In the genomic region with DNA sequence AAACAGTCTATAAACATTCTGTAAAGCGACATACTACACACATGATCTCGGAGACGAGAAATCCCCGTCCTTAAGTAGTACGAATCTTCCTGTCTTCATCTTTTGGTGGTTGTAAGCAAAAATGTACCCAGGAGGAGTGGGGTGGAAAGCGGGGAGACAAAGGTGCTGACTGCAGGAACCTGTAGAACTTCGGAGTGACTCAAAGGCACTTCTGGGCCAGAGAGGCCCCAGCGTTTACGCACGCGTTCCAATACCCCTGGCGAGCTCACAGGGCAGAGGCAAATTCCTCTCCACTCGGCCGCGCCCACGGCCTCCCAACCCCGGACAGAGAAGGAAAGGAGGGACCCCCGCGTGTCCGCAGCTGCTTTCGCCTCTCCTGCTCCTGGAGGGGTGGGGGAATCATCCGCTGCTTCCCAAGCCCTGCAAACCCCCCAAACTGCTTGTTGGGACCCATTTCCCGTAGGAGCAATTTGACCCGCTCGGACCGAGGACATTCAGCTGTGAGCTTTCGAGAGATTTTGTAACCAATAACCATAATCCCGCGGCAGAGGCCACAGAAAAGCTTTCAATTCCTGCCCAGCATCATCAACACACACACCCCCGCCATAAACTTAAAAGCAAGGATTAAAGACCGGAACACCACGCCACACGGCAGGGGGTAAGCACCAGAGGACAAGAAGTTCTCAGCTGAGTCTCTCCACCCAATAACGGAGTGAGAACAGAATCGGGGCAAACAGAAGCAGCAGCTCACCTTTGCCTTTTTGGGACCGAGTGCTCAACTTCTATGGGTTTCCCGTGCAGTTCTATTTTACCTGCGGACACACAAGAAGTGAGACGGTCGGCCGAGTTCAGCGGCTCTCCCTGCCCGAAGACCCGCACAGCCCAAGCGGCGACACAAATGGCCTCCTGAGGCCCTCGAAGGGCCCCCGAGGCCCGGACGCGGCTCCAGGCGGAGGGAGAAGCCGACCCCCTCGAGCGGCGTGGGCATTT, we compare ENCODE assay signal across 1 cellular context.
TF ChIP-seq lines count a peak whose summit lies in the region.

No MANE protein-coding gene starts in this region.

TF ChIP-seq in HepG2, 621 proteins besides CTCF, POLR2A, EP300 and RAD21 (continued from another document and continues in another):
- TF ChIP-seq, protein P1, sequence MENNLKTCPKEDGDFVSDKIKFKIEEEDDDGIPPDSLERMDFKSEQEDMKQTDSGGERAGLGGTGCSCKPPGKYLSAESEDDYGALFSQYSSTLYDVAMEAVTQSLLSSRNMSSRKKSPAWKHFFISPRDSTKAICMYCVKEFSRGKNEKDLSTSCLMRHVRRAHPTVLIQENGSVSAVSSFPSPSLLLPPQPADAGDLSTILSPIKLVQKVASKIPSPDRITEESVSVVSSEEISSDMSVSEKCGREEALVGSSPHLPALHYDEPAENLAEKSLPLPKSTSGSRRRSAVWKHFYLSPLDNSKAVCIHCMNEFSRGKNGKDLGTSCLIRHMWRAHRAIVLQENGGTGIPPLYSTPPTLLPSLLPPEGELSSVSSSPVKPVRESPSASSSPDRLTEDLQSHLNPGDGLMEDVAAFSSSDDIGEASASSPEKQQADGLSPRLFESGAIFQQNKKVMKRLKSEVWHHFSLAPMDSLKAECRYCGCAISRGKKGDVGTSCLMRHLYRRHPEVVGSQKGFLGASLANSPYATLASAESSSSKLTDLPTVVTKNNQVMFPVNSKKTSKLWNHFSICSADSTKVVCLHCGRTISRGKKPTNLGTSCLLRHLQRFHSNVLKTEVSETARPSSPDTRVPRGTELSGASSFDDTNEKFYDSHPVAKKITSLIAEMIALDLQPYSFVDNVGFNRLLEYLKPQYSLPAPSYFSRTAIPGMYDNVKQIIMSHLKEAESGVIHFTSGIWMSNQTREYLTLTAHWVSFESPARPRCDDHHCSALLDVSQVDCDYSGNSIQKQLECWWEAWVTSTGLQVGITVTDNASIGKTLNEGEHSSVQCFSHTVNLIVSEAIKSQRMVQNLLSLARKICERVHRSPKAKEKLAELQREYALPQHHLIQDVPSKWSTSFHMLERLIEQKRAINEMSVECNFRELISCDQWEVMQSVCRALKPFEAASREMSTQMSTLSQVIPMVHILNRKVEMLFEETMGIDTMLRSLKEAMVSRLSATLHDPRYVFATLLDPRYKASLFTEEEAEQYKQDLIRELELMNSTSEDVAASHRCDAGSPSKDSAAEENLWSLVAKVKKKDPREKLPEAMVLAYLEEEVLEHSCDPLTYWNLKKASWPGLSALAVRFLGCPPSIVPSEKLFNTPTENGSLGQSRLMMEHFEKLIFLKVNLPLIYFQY (CRISPR knock-in tag; IDR thresholded peaks at IDR 0.05; ENCODE audit: borderline replicate concordance): peak; percentile 44
- TF ChIP-seq REPIN1 (CRISPR knock-in tag; IDR thresholded peaks at IDR 0.05; ENCODE audit: borderline replicate concordance, low read depth) (peak; percentile 34; the same call in 1 of the 2 replicates), KLF6 (CRISPR knock-in tag; IDR thresholded peaks at IDR 0.05) (0 out of 2 replicates have a peak, but pooled peaks have one; percentile 26), MXI1 (IDR thresholded peaks at IDR 0.05; ENCODE audit: borderline replicate concordance, low read depth, low read length) (peak; percentile 46; the same call in 1 of the 3 replicates), WIZ (CRISPR knock-in tag; IDR thresholded peaks at IDR 0.05) (no peak), MYNN (CRISPR knock-in tag; IDR thresholded peaks at IDR 0.05; ENCODE audit: low read depth) (no peak), ESRRA (CRISPR knock-in tag; IDR thresholded peaks at IDR 0.05; ENCODE audit: low read depth) (0 out of 2 replicates have a peak, but pooled peaks have one; percentile 25), KLF16 (CRISPR knock-in tag; IDR thresholded peaks at IDR 0.05) (0 out of 4 replicates have a peak, but pooled peaks of 1 of the 2 experiments have one; percentile 16), BHLHE40 (IDR thresholded peaks at IDR 0.05; ENCODE audit: low read length) (0 out of 2 replicates have a peak, but pooled peaks have one; percentile 33), KDM6A (CRISPR knock-in tag; IDR thresholded peaks at IDR 0.05; ENCODE audit: low read depth) (no peak), FOXA3 (CRISPR knock-in tag; IDR thresholded peaks at IDR 0.05) (no peak), PAX8 (CRISPR knock-in tag; IDR thresholded peaks at IDR 0.05; ENCODE audit: borderline replicate concordance) (no peak), ZNF768 (CRISPR knock-in tag; IDR thresholded peaks at IDR 0.05) (peak; percentile 36; the same call in 1 of the 2 replicates), IKZF4 (CRISPR knock-in tag; IDR thresholded peaks at IDR 0.05; ENCODE audit: borderline replicate concordance, low read depth, not compliant biosample characterization) (peak; percentile 8), HMG20B (CRISPR knock-in tag; conservative IDR thresholded peaks at IDR 0.05) (no peak), YEATS4 (CRISPR knock-in tag; IDR thresholded peaks at IDR 0.05; ENCODE audit: borderline replicate concordance) (no peak; the same call in 1 of the 2 replicates), ZNF382 (CRISPR knock-in tag; IDR thresholded peaks at IDR 0.05; ENCODE audit: borderline replicate concordance) (no peak), DMAP1 (CRISPR knock-in tag; IDR thresholded peaks at IDR 0.05) (0 out of 2 replicates have a peak, but pooled peaks have one; percentile 32), NFKB2 (CRISPR knock-in tag; IDR thresholded peaks at IDR 0.05; ENCODE audit: borderline replicate concordance) (0 out of 2 replicates have a peak, but pooled peaks have one; percentile 8), ZNF205 (CRISPR knock-in tag; IDR thresholded peaks at IDR 0.05) (no peak), RFXAP (CRISPR knock-in tag; IDR thresholded peaks at IDR 0.05; ENCODE audit: borderline replicate concordance) (no peak), SUZ12 (IDR thresholded peaks at IDR 0.05; ENCODE audit: low read depth, low read length) (no peak), DNMT3B (CRISPR knock-in tag; conservative IDR thresholded peaks at IDR 0.05) (no peak), TAF15 (IDR thresholded peaks at IDR 0.05; ENCODE audit: low read depth, low read length, poor library complexity, severe bottlenecking) (no peak), CCDC6 (CRISPR knock-in tag; IDR thresholded peaks at IDR 0.05) (peak; percentile 46; the same call in 1 of the 2 replicates)
- TF ChIP-seq, protein P2, sequence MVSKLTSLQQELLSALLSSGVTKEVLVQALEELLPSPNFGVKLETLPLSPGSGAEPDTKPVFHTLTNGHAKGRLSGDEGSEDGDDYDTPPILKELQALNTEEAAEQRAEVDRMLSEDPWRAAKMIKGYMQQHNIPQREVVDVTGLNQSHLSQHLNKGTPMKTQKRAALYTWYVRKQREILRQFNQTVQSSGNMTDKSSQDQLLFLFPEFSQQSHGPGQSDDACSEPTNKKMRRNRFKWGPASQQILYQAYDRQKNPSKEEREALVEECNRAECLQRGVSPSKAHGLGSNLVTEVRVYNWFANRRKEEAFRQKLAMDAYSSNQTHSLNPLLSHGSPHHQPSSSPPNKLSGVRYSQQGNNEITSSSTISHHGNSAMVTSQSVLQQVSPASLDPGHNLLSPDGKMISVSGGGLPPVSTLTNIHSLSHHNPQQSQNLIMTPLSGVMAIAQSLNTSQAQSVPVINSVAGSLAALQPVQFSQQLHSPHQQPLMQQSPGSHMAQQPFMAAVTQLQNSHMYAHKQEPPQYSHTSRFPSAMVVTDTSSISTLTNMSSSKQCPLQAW (CRISPR knock-in tag; IDR thresholded peaks at IDR 0.05): 0 out of 2 replicates have a peak, but pooled peaks have one; percentile 38
- TF ChIP-seq, protein P3, sequence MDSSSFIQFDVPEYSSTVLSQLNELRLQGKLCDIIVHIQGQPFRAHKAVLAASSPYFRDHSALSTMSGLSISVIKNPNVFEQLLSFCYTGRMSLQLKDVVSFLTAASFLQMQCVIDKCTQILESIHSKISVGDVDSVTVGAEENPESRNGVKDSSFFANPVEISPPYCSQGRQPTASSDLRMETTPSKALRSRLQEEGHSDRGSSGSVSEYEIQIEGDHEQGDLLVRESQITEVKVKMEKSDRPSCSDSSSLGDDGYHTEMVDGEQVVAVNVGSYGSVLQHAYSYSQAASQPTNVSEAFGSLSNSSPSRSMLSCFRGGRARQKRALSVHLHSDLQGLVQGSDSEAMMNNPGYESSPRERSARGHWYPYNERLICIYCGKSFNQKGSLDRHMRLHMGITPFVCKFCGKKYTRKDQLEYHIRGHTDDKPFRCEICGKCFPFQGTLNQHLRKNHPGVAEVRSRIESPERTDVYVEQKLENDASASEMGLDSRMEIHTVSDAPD (CRISPR knock-in tag; IDR thresholded peaks at IDR 0.05): no peak
- TF ChIP-seq, protein P4, sequence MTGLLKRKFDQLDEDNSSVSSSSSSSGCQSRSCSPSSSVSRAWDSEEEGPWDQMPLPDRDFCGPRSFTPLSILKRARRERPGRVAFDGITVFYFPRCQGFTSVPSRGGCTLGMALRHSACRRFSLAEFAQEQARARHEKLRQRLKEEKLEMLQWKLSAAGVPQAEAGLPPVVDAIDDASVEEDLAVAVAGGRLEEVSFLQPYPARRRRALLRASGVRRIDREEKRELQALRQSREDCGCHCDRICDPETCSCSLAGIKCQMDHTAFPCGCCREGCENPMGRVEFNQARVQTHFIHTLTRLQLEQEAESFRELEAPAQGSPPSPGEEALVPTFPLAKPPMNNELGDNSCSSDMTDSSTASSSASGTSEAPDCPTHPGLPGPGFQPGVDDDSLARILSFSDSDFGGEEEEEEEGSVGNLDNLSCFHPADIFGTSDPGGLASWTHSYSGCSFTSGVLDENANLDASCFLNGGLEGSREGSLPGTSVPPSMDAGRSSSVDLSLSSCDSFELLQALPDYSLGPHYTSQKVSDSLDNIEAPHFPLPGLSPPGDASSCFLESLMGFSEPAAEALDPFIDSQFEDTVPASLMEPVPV (CRISPR knock-in tag; IDR thresholded peaks at IDR 0.05): no peak
- TF ChIP-seq, protein P5, sequence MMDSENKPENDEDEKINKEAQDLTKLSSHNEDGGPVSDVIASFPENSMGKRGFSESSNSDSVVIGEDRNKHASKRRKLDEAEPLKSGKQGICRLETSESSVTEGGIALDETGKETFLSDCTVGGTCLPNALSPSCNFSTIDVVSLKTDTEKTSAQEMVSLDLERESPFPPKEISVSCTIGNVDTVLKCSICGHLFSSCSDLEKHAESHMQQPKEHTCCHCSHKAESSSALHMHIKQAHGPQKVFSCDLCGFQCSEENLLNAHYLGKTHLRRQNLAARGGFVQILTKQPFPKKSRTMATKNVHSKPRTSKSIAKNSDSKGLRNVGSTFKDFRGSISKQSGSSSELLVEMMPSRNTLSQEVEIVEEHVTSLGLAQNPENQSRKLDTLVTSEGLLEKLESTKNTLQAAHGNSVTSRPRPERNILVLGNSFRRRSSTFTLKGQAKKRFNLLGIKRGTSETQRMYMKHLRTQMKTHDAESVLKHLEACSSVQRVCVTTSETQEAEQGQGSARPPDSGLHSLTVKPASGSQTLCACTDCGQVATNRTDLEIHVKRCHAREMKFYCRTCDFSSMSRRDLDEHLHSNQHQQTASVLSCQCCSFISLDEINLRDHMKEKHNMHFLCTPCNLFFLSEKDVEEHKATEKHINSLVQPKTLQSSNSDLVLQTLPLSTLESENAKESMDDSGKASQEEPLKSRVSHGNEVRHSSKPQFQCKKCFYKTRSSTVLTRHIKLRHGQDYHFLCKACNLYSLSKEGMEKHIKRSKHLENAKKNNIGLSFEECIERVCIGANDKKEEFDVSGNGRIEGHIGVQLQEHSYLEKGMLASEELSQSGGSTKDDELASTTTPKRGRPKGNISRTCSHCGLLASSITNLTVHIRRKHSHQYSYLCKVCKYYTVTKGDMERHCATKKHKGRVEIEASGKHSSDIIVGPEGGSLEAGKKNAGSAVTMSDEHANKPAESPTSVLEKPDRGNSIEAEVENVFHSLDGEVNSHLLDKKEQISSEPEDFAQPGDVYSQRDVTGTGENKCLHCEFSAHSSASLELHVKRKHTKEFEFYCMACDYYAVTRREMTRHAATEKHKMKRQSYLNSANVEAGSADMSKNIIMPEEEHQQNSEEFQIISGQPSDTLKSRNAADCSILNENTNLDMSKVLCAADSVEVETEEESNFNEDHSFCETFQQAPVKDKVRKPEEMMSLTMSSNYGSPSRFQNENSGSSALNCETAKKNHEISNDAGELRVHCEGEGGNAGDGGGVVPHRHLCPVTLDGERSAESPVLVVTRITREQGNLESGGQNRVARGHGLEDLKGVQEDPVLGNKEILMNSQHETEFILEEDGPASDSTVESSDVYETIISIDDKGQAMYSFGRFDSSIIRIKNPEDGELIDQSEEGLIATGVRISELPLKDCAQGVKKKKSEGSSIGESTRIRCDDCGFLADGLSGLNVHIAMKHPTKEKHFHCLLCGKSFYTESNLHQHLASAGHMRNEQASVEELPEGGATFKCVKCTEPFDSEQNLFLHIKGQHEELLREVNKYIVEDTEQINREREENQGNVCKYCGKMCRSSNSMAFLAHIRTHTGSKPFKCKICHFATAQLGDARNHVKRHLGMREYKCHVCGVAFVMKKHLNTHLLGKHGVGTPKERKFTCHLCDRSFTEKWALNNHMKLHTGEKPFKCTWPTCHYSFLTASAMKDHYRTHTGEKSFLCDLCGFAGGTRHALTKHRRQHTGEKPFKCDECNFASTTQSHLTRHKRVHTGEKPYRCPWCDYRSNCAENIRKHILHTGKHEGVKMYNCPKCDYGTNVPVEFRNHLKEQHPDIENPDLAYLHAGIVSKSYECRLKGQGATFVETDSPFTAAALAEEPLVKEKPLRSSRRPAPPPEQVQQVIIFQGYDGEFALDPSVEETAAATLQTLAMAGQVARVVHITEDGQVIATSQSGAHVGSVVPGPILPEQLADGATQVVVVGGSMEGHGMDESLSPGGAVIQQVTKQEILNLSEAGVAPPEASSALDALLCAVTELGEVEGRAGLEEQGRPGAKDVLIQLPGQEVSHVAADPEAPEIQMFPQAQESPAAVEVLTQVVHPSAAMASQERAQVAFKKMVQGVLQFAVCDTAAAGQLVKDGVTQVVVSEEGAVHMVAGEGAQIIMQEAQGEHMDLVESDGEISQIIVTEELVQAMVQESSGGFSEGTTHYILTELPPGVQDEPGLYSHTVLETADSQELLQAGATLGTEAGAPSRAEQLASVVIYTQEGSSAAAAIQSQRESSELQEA (CRISPR knock-in tag; IDR thresholded peaks at IDR 0.05; ENCODE audit: not compliant biosample characterization): peak; percentile 29
- TF ChIP-seq, protein P6, sequence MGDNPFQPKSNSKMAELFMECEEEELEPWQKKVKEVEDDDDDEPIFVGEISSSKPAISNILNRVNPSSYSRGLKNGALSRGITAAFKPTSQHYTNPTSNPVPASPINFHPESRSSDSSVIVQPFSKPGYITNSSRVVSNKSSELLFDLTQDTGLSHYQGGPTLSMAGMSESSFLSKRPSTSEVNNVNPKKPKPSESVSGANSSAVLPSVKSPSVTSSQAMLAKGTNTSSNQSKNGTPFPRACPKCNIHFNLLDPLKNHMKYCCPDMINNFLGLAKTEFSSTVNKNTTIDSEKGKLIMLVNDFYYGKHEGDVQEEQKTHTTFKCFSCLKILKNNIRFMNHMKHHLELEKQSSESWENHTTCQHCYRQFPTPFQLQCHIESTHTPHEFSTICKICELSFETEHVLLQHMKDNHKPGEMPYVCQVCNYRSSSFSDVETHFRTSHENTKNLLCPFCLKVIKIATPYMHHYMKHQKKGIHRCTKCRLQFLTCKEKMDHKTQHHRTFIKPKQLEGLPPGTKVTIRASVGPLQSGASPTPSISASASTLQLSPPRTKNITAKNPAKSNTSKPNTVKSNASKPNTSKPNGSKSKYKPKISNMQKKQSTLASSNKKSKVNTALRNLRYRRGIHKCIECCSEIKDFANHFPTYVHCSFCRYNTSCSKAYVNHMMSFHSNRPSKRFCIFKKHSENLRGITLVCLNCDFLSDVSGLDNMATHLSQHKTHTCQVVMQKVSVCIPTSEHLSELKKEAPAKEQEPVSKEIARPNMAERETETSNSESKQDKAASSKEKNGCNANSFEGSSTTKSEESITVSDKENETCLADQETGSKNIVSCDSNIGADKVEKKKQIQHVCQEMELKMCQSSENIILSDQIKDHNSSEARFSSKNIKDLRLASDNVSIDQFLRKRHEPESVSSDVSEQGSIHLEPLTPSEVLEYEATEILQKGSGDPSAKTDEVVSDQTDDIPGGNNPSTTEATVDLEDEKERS (CRISPR knock-in tag; IDR thresholded peaks at IDR 0.05): no peak
